Comparison of ENCODE assay signal across 1 cellular context in genomic region chr16:57533366-57533617, GRCh38.
TF ChIP-seq lines count a peak whose summit lies in the region.

No MANE protein-coding gene starts in this region.

TF ChIP-seq in HEK293, 187 proteins besides CTCF, POLR2A, EP300 and RAD21 (continued from another document):
- TF ChIP-seq, protein P1, sequence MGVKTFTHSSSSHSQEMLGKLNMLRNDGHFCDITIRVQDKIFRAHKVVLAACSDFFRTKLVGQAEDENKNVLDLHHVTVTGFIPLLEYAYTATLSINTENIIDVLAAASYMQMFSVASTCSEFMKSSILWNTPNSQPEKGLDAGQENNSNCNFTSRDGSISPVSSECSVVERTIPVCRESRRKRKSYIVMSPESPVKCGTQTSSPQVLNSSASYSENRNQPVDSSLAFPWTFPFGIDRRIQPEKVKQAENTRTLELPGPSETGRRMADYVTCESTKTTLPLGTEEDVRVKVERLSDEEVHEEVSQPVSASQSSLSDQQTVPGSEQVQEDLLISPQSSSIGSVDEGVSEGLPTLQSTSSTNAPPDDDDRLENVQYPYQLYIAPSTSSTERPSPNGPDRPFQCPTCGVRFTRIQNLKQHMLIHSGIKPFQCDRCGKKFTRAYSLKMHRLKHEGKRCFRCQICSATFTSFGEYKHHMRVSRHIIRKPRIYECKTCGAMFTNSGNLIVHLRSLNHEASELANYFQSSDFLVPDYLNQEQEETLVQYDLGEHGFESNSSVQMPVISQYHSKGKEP (tag by site-specific recombination; IDR thresholded peaks at IDR 0.05) = no peak
- TF ChIP-seq ZBTB26 (tag by site-specific recombination; optimal IDR thresholded peaks at IDR 0.05) = peak; percentile 6
- TF ChIP-seq KLF10 (tag by site-specific recombination; IDR thresholded peaks at IDR 0.05) = no peak
- TF ChIP-seq ZSCAN4 (tag by site-specific recombination; IDR thresholded peaks at IDR 0.05) = peak; percentile 77
- no peak for TF ChIP-seq ZNF274 (IDR thresholded peaks at IDR 0.05; ENCODE audit: low read length)
- no peak for TF ChIP-seq ZNF274 (tag by site-specific recombination; IDR thresholded peaks at IDR 0.05; ENCODE audit: borderline replicate concordance)
